ENCODE assay signal across 8 cellular contexts in the genomic region with DNA sequence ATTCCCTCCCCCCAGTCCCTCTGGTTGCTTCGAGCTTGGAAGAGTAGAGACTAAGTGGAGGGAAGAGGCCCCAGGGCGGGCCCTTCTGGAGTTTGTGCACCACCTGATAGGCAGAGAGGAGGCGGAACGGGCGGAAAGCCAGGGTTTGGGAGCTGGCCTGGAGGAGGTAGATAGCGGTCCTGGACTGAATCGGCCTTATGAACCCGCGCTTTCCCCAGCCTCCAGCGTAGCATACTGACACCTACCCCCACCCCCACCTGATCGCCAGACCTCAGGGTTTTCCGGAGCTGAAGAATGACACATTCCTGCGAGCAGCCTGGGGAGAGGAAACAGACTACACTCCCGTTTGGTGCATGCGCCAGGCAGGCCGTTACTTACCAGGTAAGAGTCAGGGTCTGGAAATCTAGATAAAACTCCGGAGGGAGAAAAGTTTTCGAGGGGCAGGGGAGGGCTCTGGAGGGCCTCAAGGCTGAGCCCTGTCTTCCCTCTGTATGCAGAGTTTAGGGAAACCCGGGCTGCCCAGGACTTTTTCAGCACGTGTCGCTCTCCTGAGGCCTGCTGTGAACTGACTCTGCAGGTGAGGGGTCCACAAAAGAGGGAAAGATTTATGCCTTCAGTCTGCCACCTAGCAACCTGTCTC. TPM values are rescaled to one million over a fixed set of nuclear protein-coding genes. Genes with fewer than 3 reads are reported as not detected.
DNase-seq lines count a peak whose midpoint lies in the region; ATAC-seq and TF ChIP-seq lines count a peak whose summit lies in the region.

No MANE protein-coding gene starts in this region.

- TF ChIP-seq POLR2A in lower leg skin (IDR thresholded peaks at IDR 0.05), result no peak

- DNase-seq in ELF-1 (ENCODE audit: low read depth, low spot score) (peak; percentile 88), LoVo (ENCODE audit: low spot score) (peak; percentile 51), dermis microvascular lymphatic vessel endothelial cell (ENCODE audit: low read depth in 2 of 2) (peak; percentile 71 to 86), lower leg skin (ENCODE audit: low spot score in 2 of 2) (peak; percentile 82 to 93)
- DNase-seq in stimulated activated CD4-positive, alpha-beta T cell treated with anti-CD3 and anti-CD28 coated beads, Interleukin-4, amount 100 ng/mL, for 4 hours, result peak; percentile 43 to 49

- no peak for ATAC-seq in GM19324 (IDR thresholded peaks at IDR 0.05; ENCODE audit: low FRiP score, unreplicated experiment)
- no peak for ATAC-seq in HG02884 (IDR thresholded peaks at IDR 0.05; ENCODE audit: unreplicated experiment)

- peak overlapping the region; percentile 11 for H3K4me3 ChIP-seq in lower leg skin (ENCODE audit: low read depth, poor library complexity, severe bottlenecking)

- intact Hi-C loops in lower leg skin (cut with DNase I; ENCODE audit: low total_unique reads), result loop anchor here (5.0 to 10.0 kb wide), 2 partner anchors 290 to 562 kb away; no protein-coding TSS in a partner anchor

- WGBS in lower leg skin, 2 donors, result 5 to 7% methylated on average over 20 to 21 of the region's 21 CpGs

- peak overlapping the region; percentile 69 for H3K27ac ChIP-seq in VCaP

- TF ChIP-seq CTCF in VCaP (conservative IDR thresholded peaks at IDR 0.05) (no peak), lower leg skin (IDR thresholded peaks at IDR 0.05) (no peak)

RNA-seq across cellular contexts. Expression of gene UROD, which starts 0.7 kb away (rescaled TPM):
- total RNA-seq in dermis microvascular lymphatic vessel endothelial cell, result 266 and 281 TPM in 2 replicates
- total RNA-seq in lower leg skin, result 10 to 100 TPM; 26.6 to 59.0 (median 45.8) TPM

RNA-seq across cellular contexts. Expression of gene HECTD3, which starts 1.6 kb away (rescaled TPM):
- 18.5 and 22.9 TPM in 2 replicates for total RNA-seq in dermis microvascular lymphatic vessel endothelial cell
- total RNA-seq in lower leg skin, result 10 to 100 TPM; 40.3 to 97.5 (median 48.1) TPM

RNA-seq across cellular contexts. Expression of gene EIF2B3, which starts 26.4 kb away (rescaled TPM):
- total RNA-seq in dermis microvascular lymphatic vessel endothelial cell, result 11.6 and 19.0 TPM in 2 replicates
- total RNA-seq in lower leg skin, result 10 to 100 TPM; 12.8 to 19.4 (median 16.1) TPM
